Comparison of ENCODE assay signal across 18 cellular contexts in genomic region chr5:91277093-91277626, GRCh38.
DNase-seq lines count a peak whose midpoint lies in the region; ATAC-seq, FAIRE-seq and TF ChIP-seq lines count a peak whose summit lies in the region.
"Had no signal": no experiment of that assay in that cellular context is flagged by ENCODE, and none has a peak within 500 bp of the region (broad histone marks: within the 10 kb centered on the region; RNA-seq: fewer than 3 reads in every experiment).

No MANE protein-coding gene starts in this region.

- 69% methylated on average over 5 of the region's 5 CpGs for WGBS in A549 (ENCODE audit: missing lambda C conversion rate)
- WGBS in mesenchymal stem cell = 70% methylated on average over 5 of the region's 5 CpGs
- 61% methylated on average over 4 of the region's 5 CpGs for WGBS in mammary epithelial cell (ENCODE audit: low coverage, missing lambda C conversion rate)

- H3K4me3 ChIP-seq in A549 (no peak overlapping the region), mesenchymal stem cell (ENCODE audit: insufficient read depth in 1 of 2, low read depth in 1 of 2, low read length in 2 of 2) (no peak overlapping the region), mammary epithelial cell (replicated peaks in 1 of 3; ENCODE audit: insufficient read depth in 1 of 3, low read depth in 2 of 3, low read length in 3 of 3) (no peak overlapping the region)
- H3K4me3 ChIP-seq: BLaER1 treated with 17β-estradiol and CSF1 and Interleukin-3, amounts not matched to agents 10 nM and 100 nM; MG63 had no signal

- H3K27me3 ChIP-seq in mesenchymal stem cell (ENCODE audit: control insufficient read depth in 1 of 2, insufficient read depth in 1 of 2, low read length in 2 of 2) = no peaks in the 10 kb centered on the region
- H3K27me3 ChIP-seq in mammary epithelial cell (ENCODE audit: insufficient read depth, low read length) = no peaks in the 10 kb centered on the region
- H3K27me3 ChIP-seq: BLaER1 treated with 17β-estradiol and CSF1 and Interleukin-3, amounts not matched to agents 10 nM and 100 nM; MG63 had no signal

- H4K20me1 ChIP-seq in mammary epithelial cell (ENCODE audit: insufficient read depth, low read length) = no peaks in the 10 kb centered on the region
- H4K20me1 ChIP-seq: BLaER1 treated with 17β-estradiol and CSF1 and Interleukin-3, amounts not matched to agents 10 nM and 100 nM had no signal

- H3K36me3 ChIP-seq in mesenchymal stem cell (ENCODE audit: control insufficient read depth in 1 of 2, insufficient read depth in 2 of 2, low read depth in 1 of 2, low read length in 2 of 2) (no peaks in the 10 kb centered on the region), mammary epithelial cell (ENCODE audit: insufficient read depth, low read length) (no peaks in the 10 kb centered on the region)
- H3K36me3 ChIP-seq: BLaER1 treated with 17β-estradiol and CSF1 and Interleukin-3, amounts not matched to agents 10 nM and 100 nM; MG63 had no signal

- no peak overlapping the region for H2BK15ac ChIP-seq in mesenchymal stem cell (ENCODE audit: low read depth, poor library complexity, severe bottlenecking)

- peak overlapping the region; percentile 1 to 84; a peak in 3 of 6 replicates for H3K27ac ChIP-seq in A549
- no peak overlapping the region for H3K27ac ChIP-seq in mesenchymal stem cell (ENCODE audit: low read length, poor library complexity, severe bottlenecking)
- H3K27ac ChIP-seq in caudate nucleus (ENCODE audit: low read depth, low read length) = no peak overlapping the region
- H3K27ac ChIP-seq in mammary epithelial cell (ENCODE audit: insufficient read depth, low read depth, low read length) = no peak overlapping the region

- no peak for TF ChIP-seq EP300 in A549 (IDR thresholded peaks at IDR 0.05)

- H3K23ac ChIP-seq in mesenchymal stem cell (ENCODE audit: low read length in 2 of 2) = no peak overlapping the region

- H2BK5ac ChIP-seq in mesenchymal stem cell (ENCODE audit: low read depth, low read length, poor library complexity, severe bottlenecking) = no peak overlapping the region

- H3K18ac ChIP-seq in mesenchymal stem cell (ENCODE audit: low read depth in 1 of 2, low read length in 2 of 2) = no peak overlapping the region

- H3K79me1 ChIP-seq in mesenchymal stem cell (replicated peaks; ENCODE audit: low read length, poor library complexity, severe bottlenecking) = no peaks in the 10 kb centered on the region

- no peak overlapping the region for H4K91ac ChIP-seq in mesenchymal stem cell (ENCODE audit: low read length)

- TF ChIP-seq POLR2A in A549 (IDR thresholded peaks at IDR 0.05; ENCODE audit: low read length) = no peak

- H3K14ac ChIP-seq in mesenchymal stem cell (ENCODE audit: low read length in 2 of 2) = no peak overlapping the region

- H2AFZ ChIP-seq in mesenchymal stem cell (ENCODE audit: low read depth, low read length) = no peak overlapping the region
- no peak overlapping the region for H2AFZ ChIP-seq in mammary epithelial cell (ENCODE audit: low read depth, low read length)

- no peak for ATAC-seq in A549

- dilution Hi-C loops in mammary epithelial cell (cut with HindIII; ENCODE audit: low sequenced_read_pairs) = no loop called here

- CTCF ChIA-PET in A549 (lab: Yijun Ruan, JAX) = interaction anchor here (0.9 to 1.2 kb wide), 4 partner anchors 10 to 345 kb away, joined by 3 to 5 read pairs (median 4); no protein-coding TSS in a partner anchor
- CTCF ChIA-PET in mammary epithelial cell (lab: Charles Lee; ENCODE audit: low non-redundant PET) = no interaction called here

- H3K9ac ChIP-seq in mesenchymal stem cell (ENCODE audit: low read length) (no peak overlapping the region), mammary epithelial cell (ENCODE audit: insufficient read depth, low read length) (no peak overlapping the region)
- H3K9ac ChIP-seq: BLaER1 treated with 17β-estradiol and CSF1 and Interleukin-3, amounts not matched to agents 10 nM and 100 nM had no signal

- H2AK5ac ChIP-seq in mesenchymal stem cell (ENCODE audit: low read length, severe bottlenecking) = peak overlapping the region; percentile 87

- no peak overlapping the region for H4K8ac ChIP-seq in mesenchymal stem cell (ENCODE audit: low read length)

- TF ChIP-seq RAD21 in A549 (conservative IDR thresholded peaks at IDR 0.05 in 1 of 2, IDR thresholded peaks at IDR 0.05 in 1 of 2) = no peak

- no TSS peak for BruUV-seq in mammary epithelial cell (replicated peaks; lab: Mats Ljungman, UMichigan)

- no peak overlapping the region for H2BK12ac ChIP-seq in mesenchymal stem cell (ENCODE audit: low read length in 2 of 2)

- H3K4me2 ChIP-seq in A549 (0 out of 3 replicates have a peak overlapping the region, but pooled peaks have one; percentile 9), mesenchymal stem cell (ENCODE audit: low read length, poor library complexity, severe bottlenecking) (no peak overlapping the region), mammary epithelial cell (ENCODE audit: insufficient read depth, low read depth, low read length) (no peak overlapping the region)

- H2BK120ac ChIP-seq in mesenchymal stem cell (ENCODE audit: low read depth, low read length) = no peak overlapping the region

- TF ChIP-seq CTCF in A549 (IDR thresholded peaks at IDR 0.05) (no peak), mammary epithelial cell (conservative IDR thresholded peaks at IDR 0.05 in 1 of 2, IDR thresholded peaks at IDR 0.05 in 1 of 2; ENCODE audit: extremely low read depth in 1 of 2, insufficient read depth in 1 of 2, low read depth in 1 of 2, low read length in 2 of 2) (no peak)

- no peaks in the 10 kb centered on the region for H3K79me2 ChIP-seq in mammary epithelial cell (ENCODE audit: insufficient read depth, low read length)

- in situ Hi-C loops in mammary epithelial cell (cut with MboI; ENCODE audit: low sequenced_read_pairs in 2 of 2) = no loop called here

- intact Hi-C loops in mammary epithelial cell (cut with micrococcal nuclease) = no loop called here

- no peak for FAIRE-seq in A549 (lab: Jason Lieb, UNC)

- H3K4me1 ChIP-seq in A549 = peaks cover 35% of the 10 kb centered on the region
- H3K4me1 ChIP-seq in mesenchymal stem cell (ENCODE audit: control insufficient read depth, insufficient read depth, low read depth, low read length) = peaks cover 11% of the 10 kb centered on the region
- H3K4me1 ChIP-seq in mammary epithelial cell (ENCODE audit: insufficient read depth, low read length) = peaks cover 22% of the 10 kb centered on the region

- H3K4ac ChIP-seq in mesenchymal stem cell (ENCODE audit: low read depth in 1 of 2, low read length in 2 of 2) = no peak overlapping the region

- H3K9me3 ChIP-seq in A549 = no peaks in the 10 kb centered on the region
- H3K9me3 ChIP-seq in mesenchymal stem cell (ENCODE audit: control insufficient read depth, low read length) = no peaks in the 10 kb centered on the region
- no peaks in the 10 kb centered on the region for H3K9me3 ChIP-seq in mammary epithelial cell (replicated peaks; ENCODE audit: insufficient read depth, low read length)
- H3K9me3 ChIP-seq: BLaER1 treated with 17β-estradiol and CSF1 and Interleukin-3, amounts not matched to agents 10 nM and 100 nM; MG63 had no signal

- peak; percentile 7 for DNase-seq in NCI-H2029 (lab: John Stamatoyannopoulos, UW)
- no peak for DNase-seq in NCI-H2029 treated with DMSO at 0.1 percent for 48 hours (lab: John Stamatoyannopoulos, UW)
- DNase-seq in A549 (ENCODE audit: low read depth in 1 of 2, low spot score in 1 of 2) = no peak
- peak; percentile 26 for DNase-seq in NCI-H69 (lab: John Stamatoyannopoulos, UW)
- no peak for DNase-seq in mesenchymal stem cell
- DNase-seq in RKO (ENCODE audit: low spot score) = no peak
- no peak for DNase-seq in caudate nucleus (lab: John Stamatoyannopoulos, UW)
- no peak for DNase-seq in mammary epithelial cell
- DNase-seq: 8988T, GF-D8, HFFc6, Karpas-422, MG63, NCI-H1092 treated with DMSO at 0.1 percent for 48 hours, NCI-H1694, NCI-H774, Right ventricle myocardium superior had no signal

- POLR2A ChIA-PET in A549 (lab: Yijun Ruan, JAX) = no interaction called here

TF ChIP-seq in A549, 52 proteins besides CTCF, POLR2A, EP300 and RAD21:
- TF ChIP-seq ATOH8 (CRISPR knock-in tag; IDR thresholded peaks at IDR 0.05; ENCODE audit: low read depth) (no peak), RFX5 (IDR thresholded peaks at IDR 0.05) (no peak), ZNF302 (CRISPR knock-in tag; IDR thresholded peaks at IDR 0.05) (no peak)

Comparison
In these comparisons a context has a peak if more than half of its experiments do, and no peak if none do; other contexts are left out.
1. DNase-seq: peak in NCI-H2029 (single experiment) and NCI-H69 (single experiment); none in NCI-H2029 treated with DMSO at 0.1 percent for 48 hours (single experiment), A549 (0 of 2), mesenchymal stem cell (single experiment), RKO (single experiment), caudate nucleus (0 of 61) and mammary epithelial cell (single experiment).
2. H3K27ac ChIP-seq: peak in A549 (2 of 2); none in mesenchymal stem cell (single experiment), caudate nucleus (single experiment) and mammary epithelial cell (single experiment).